Comparison of ENCODE assay signal across 7 cellular contexts in genomic region chr15:45079201-45079600, GRCh38. TPM values are rescaled to one million over a fixed set of nuclear protein-coding genes. Genes with fewer than 3 reads are reported as not detected.
"Had no signal": no experiment of that assay in that cellular context is flagged by ENCODE, and none has a peak within 500 bp of the region (broad histone marks: within the 10 kb centered on the region; RNA-seq: fewer than 3 reads in every experiment).

No MANE protein-coding gene starts in this region.

RNA-seq across cellular contexts. Expression of gene DUOX2, which starts 34.8 kb away (rescaled TPM):
- total RNA-seq: activated naive CD8-positive, alpha-beta T cell treated with anti-CD3 and anti-CD28 coated beads for 36 hours; activated T-helper 2 cell treated with anti-CD3 and anti-CD28 coated beads, Interferon-gamma antibody, Interleukin-2, Interleukin-4, amounts not matched to agents 10 μg/mL and 5 μg/mL and 100 μg/mL, durations not matched to agents 14 hours and 24 hours and 36 hours had no signal
- polyA plus RNA-seq: IgD-negative memory B cell had no signal

RNA-seq across cellular contexts. Expression of gene DUOXA2, which starts 34.9 kb away (rescaled TPM):
- total RNA-seq: activated CD8-positive, alpha-beta T cell treated with anti-CD3 and anti-CD28 coated beads for 36 hours; activated naive CD8-positive, alpha-beta T cell treated with anti-CD3 and anti-CD28 coated beads for 36 hours; activated T-cell treated with anti-CD3 and anti-CD28 coated beads, Interleukin-2, amount 50 U/mL, for 72 hours; activated T-helper 2 cell treated with anti-CD3 and anti-CD28 coated beads, Interferon-gamma antibody, Interleukin-2, Interleukin-4, amounts not matched to agents 10 μg/mL and 5 μg/mL and 100 μg/mL, durations not matched to agents 14 hours and 24 hours and 36 hours; cardiac muscle cell; SK-MEL-5 had no signal
- polyA plus RNA-seq: cardiac muscle cell, IgD-negative memory B cell had no signal

RNA-seq across cellular contexts. Expression of gene DUOXA1, which starts 50.5 kb away (rescaled TPM):
- total RNA-seq: activated CD8-positive, alpha-beta T cell treated with anti-CD3 and anti-CD28 coated beads for 36 hours; activated naive CD8-positive, alpha-beta T cell treated with anti-CD3 and anti-CD28 coated beads for 36 hours; SK-MEL-5 had no signal
- polyA plus RNA-seq: cardiac muscle cell, IgD-negative memory B cell had no signal

RNA-seq across cellular contexts. Expression of gene DUOX1, which starts 50.6 kb away (rescaled TPM):
- total RNA-seq: activated CD8-positive, alpha-beta T cell treated with anti-CD3 and anti-CD28 coated beads for 36 hours; SK-MEL-5 had no signal
